ENCODE assay signal across 8 cellular contexts in the genomic region with DNA sequence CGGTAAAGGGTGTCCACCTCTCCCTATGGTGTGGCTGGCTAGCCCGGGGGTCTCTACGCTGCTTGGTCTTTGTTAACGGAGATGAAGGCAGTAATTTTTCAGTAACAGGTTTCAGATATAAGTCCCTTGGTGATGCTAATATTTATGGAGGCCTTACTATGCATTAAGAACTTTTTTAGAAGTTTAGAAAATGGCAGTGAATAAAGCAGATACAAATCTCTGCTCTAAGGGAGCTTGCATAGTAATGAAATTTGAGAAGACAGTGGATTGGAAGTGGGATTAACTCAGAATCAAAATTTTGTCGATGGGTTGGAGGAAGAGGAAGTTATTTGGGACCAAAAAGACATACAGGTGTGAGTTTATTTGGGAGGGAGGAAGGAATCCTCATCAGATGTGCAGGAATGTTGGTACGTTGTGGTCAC. TPM values are rescaled to one million over a fixed set of nuclear protein-coding genes. Genes with fewer than 3 reads are reported as not detected.
DNase-seq lines count a peak whose midpoint lies in the region; ATAC-seq, FAIRE-seq and TF ChIP-seq lines count a peak whose summit lies in the region.

No MANE protein-coding gene starts in this region.

- H3K27me3 Mint-ChIP-seq in astrocyte (ENCODE audit: low read depth, unreplicated experiment) (no peaks in the 10 kb centered on the region), memory B cell (no peaks in the 10 kb centered on the region)

- H3K4me2 ChIP-seq in astrocyte (ENCODE audit: low read length): peak overlapping the region; percentile 88

- intact Hi-C loops in left ventricle myocardium inferior (cut with micrococcal nuclease) (loop anchor here (10.0 kb wide), 1 partner anchor 84 kb away; no protein-coding TSS in a partner anchor), Right ventricle myocardium inferior (cut with DNase I) (loop anchor here (1.0 kb wide), 1 partner anchor 84 kb away; no protein-coding TSS in a partner anchor), aorta (cut with DNase I) (loop anchor here (2.0 to 10.0 kb wide), 6 partner anchors 36 to 724 kb away; a partner anchor contains a TSS)

- H3K27me3 ChIP-seq in left ventricle myocardium inferior (ENCODE audit: low read depth) (no peaks in the 10 kb centered on the region), astrocyte (ENCODE audit: insufficient read depth, low read length) (no peaks in the 10 kb centered on the region), aorta (ENCODE audit: control insufficient read depth in 1 of 2, insufficient read depth in 2 of 2, low read length in 1 of 2) (no peaks in the 10 kb centered on the region)

- DNase-seq in left ventricle myocardium inferior (no peak), Right ventricle myocardium inferior (ENCODE audit: missing footprints) (no peak), astrocyte (ENCODE audit: low read depth) (no peak), memory B cell (ENCODE audit: low spot score in 2 of 2) (no peak), aorta (no peak), NCI-H1436 (lab: John Stamatoyannopoulos, UW) (no peak)

- H3K4me1 Mint-ChIP-seq in astrocyte (ENCODE audit: low read depth, unreplicated experiment) (peaks cover 8% of the 10 kb centered on the region), memory B cell (peaks cover 17% of the 10 kb centered on the region)

- H3K4me3 Mint-ChIP-seq in astrocyte (ENCODE audit: unreplicated experiment) (peak overlapping the region; percentile 99), memory B cell (peak overlapping the region; percentile 100)

- H3K79me2 ChIP-seq in astrocyte (ENCODE audit: insufficient read depth, low read length): peaks cover 35% of the 10 kb centered on the region

- ATAC-seq in Right ventricle myocardium inferior: no peak
- ATAC-seq in memory B cell (ENCODE audit: low read depth): no peak
- ATAC-seq in aorta (ENCODE audit: low FRiP score): no peak
- ATAC-seq in GM18873 (IDR thresholded peaks at IDR 0.05; ENCODE audit: low FRiP score, unreplicated experiment): no peak
- ATAC-seq in HG03521 (IDR thresholded peaks at IDR 0.05; ENCODE audit: unreplicated experiment): no peak

- no peak for FAIRE-seq in astrocyte (lab: Jason Lieb, UNC)

- H3K27ac Mint-ChIP-seq in astrocyte (ENCODE audit: unreplicated experiment) (peak overlapping the region; percentile 99), memory B cell (peak overlapping the region; percentile 99)

- H3K36me3 Mint-ChIP-seq in astrocyte (ENCODE audit: low read depth, unreplicated experiment) (peaks cover 6% of the 10 kb centered on the region), memory B cell (peaks cover 22% of the 10 kb centered on the region)

- H3K4me3 ChIP-seq in left ventricle myocardium inferior (peak overlapping the region; percentile 84), astrocyte (ENCODE audit: insufficient read depth, low read depth, low read length) (peak overlapping the region; percentile 96), aorta (ENCODE audit: low read length in 2 of 2) (peak overlapping the region; percentile 51 to 74)

- H4K20me1 ChIP-seq in astrocyte (ENCODE audit: insufficient read depth, low read length): peaks cover 10% of the 10 kb centered on the region

- H3K9me3 Mint-ChIP-seq in astrocyte (ENCODE audit: unreplicated experiment) (no peaks in the 10 kb centered on the region), memory B cell (no peaks in the 10 kb centered on the region)

- peak overlapping the region; percentile 92 for H2AFZ ChIP-seq in astrocyte (ENCODE audit: low read depth, low read length)

- WGBS in aorta, 2 donors: 2% methylated on average over 6 of the region's 6 CpGs

- H3K9me3 ChIP-seq in left ventricle myocardium inferior (replicated peaks): no peaks in the 10 kb centered on the region
- H3K9me3 ChIP-seq in astrocyte (ENCODE audit: insufficient read depth, low read depth, low read length): no peaks in the 10 kb centered on the region
- no peaks in the 10 kb centered on the region for H3K9me3 ChIP-seq in aorta (ENCODE audit: control insufficient read depth, low read length)

- peak overlapping the region; percentile 95 for H3K9ac ChIP-seq in astrocyte (ENCODE audit: low read length)

- H3K4me1 ChIP-seq in left ventricle myocardium inferior (peaks cover 37% of the 10 kb centered on the region), astrocyte (ENCODE audit: insufficient read depth, low read length) (peaks cover 15% of the 10 kb centered on the region), aorta (ENCODE audit: control insufficient read depth in 1 of 2, insufficient read depth in 2 of 2, low read length in 2 of 2) (peaks cover 0 to 2% of the 10 kb centered on the region in 2 donors)

- H3K36me3 ChIP-seq in left ventricle myocardium inferior: peaks cover 42% of the 10 kb centered on the region
- H3K36me3 ChIP-seq in astrocyte (ENCODE audit: insufficient read depth, low read length): peaks cover 20% of the 10 kb centered on the region
- H3K36me3 ChIP-seq in aorta (ENCODE audit: control insufficient read depth in 1 of 2, insufficient read depth in 2 of 2, low read length in 1 of 2): peaks cover 0 to 4% of the 10 kb centered on the region in 2 donors

- H3K27ac ChIP-seq in left ventricle myocardium inferior (replicated peaks) (peak overlapping the region; percentile 89), astrocyte (ENCODE audit: low read depth, low read length) (peak overlapping the region; percentile 92), aorta (ENCODE audit: low read depth in 1 of 2, low read length in 2 of 2) (peak overlapping the region; percentile 5 to 34)

- TF ChIP-seq CTCF in left ventricle myocardium inferior (IDR thresholded peaks at IDR 0.05; ENCODE audit: borderline replicate concordance) (no peak), astrocyte (IDR thresholded peaks at IDR 0.05; ENCODE audit: insufficient read depth, low read depth, low read length) (no peak)

RNA-seq across cellular contexts. Expression of a gene that starts 0.4 kb away (rescaled TPM):
- total RNA-seq in left ventricle myocardium inferior (83.8 TPM), Right ventricle myocardium inferior (109 TPM), astrocyte (138 and 146 TPM in 2 replicates), aorta (10 to 100 TPM; 72.1 to 77.0 TPM)
- polyA plus RNA-seq in aorta: 100 to 1,000 TPM; 157 to 162 TPM

RNA-seq across cellular contexts. Expression of a gene that starts 25.3 kb away (rescaled TPM):
- 0.41 TPM for total RNA-seq in left ventricle myocardium inferior
- total RNA-seq in Right ventricle myocardium inferior: 0.43 TPM
- total RNA-seq in astrocyte: 1.00 and 1.2 TPM in 2 replicates
- total RNA-seq in aorta: 1 to 10 TPM; 3.1 to 5.2 TPM
- under 1 TPM in 1 of 2 donors, not detected in 1; 0.15 TPM for polyA plus RNA-seq in aorta

RNA-seq across cellular contexts. Expression of a gene that starts 30.4 kb away (rescaled TPM):
- total RNA-seq in left ventricle myocardium inferior (not detected), Right ventricle myocardium inferior (not detected), astrocyte (not detected in 2 replicates), aorta (under 1 TPM in 1 of 2 donors, not detected in 1; 0.12 TPM)
- polyA plus RNA-seq in aorta: not detected

RNA-seq across cellular contexts. Expression of a gene that starts 36.6 kb away (rescaled TPM):
- total RNA-seq in left ventricle myocardium inferior (8.5 TPM), Right ventricle myocardium inferior (9.1 TPM), astrocyte (9.8 and 10.5 TPM in 2 replicates), aorta (10 to 100 TPM; 19.1 to 31.6 TPM)
- polyA plus RNA-seq in aorta: 10 to 100 TPM in 1 of 2 donors, 1 to 10 TPM in 1; 7.3 to 11.8 TPM

RNA-seq across cellular contexts. Expression of a gene that starts 37.9 kb away (rescaled TPM):
- 0.25 TPM for total RNA-seq in left ventricle myocardium inferior
- 0.14 TPM for total RNA-seq in Right ventricle myocardium inferior
- 1.1 and 1.2 TPM in 2 replicates for total RNA-seq in astrocyte
- 1 to 10 TPM; 1.6 to 4.5 TPM for total RNA-seq in aorta
- polyA plus RNA-seq in aorta: under 1 TPM in 1 of 2 donors, not detected in 1; 0.15 TPM

Comparison
In these comparisons a context has a peak if more than half of its experiments do, and no peak if none do; other contexts are left out.
1. H3K27ac ChIP-seq: peak in every context shown above with its lines; median percentile 92 in astrocyte; 89 in left ventricle myocardium inferior; 20 in aorta.